In genomic region chr5:132961887-132962286, GRCh38 we compare ENCODE assay signal across 8 cellular contexts. TPM values are rescaled to one million over a fixed set of nuclear protein-coding genes. Genes with fewer than 3 reads are reported as not detected.
DNase-seq lines count a peak whose midpoint lies in the region; ATAC-seq and TF ChIP-seq lines count a peak whose summit lies in the region.

No MANE protein-coding gene starts in this region.

- H3K27me3 ChIP-seq in Karpas-422 (ENCODE audit: low read length) (no peaks in the 10 kb centered on the region), mononuclear cell (ENCODE audit: insufficient read depth, low read length) (no peaks in the 10 kb centered on the region)

- H3K4me2 ChIP-seq in Karpas-422 (ENCODE audit: low read depth, low read length, poor library complexity, severe bottlenecking): peak overlapping the region; percentile 69

- H3K79me2 ChIP-seq in Karpas-422 (ENCODE audit: low read length): peaks cover 63% of the 10 kb centered on the region

- H3K9me3 ChIP-seq in Karpas-422 (ENCODE audit: low read length): no peaks in the 10 kb centered on the region
- H3K9me3 ChIP-seq in mononuclear cell (ENCODE audit: low read depth, low read length): no peaks in the 10 kb centered on the region

- no peaks in the 10 kb centered on the region for H3K9me3 Mint-ChIP-seq in CD14-positive monocyte
- H3K9me3 Mint-ChIP-seq in central memory CD8-positive, alpha-beta T cell: no peaks in the 10 kb centered on the region

- H3K4me3 ChIP-seq in Karpas-422 (ENCODE audit: low read length) (peak overlapping the region; percentile 75), mononuclear cell (ENCODE audit: low read length) (peak overlapping the region; percentile 69)

- peak overlapping the region; percentile 90 to 97 for H3K4me3 Mint-ChIP-seq in CD14-positive monocyte
- peak overlapping the region; percentile 92 for H3K4me3 Mint-ChIP-seq in central memory CD8-positive, alpha-beta T cell

- ATAC-seq in central memory CD8-positive, alpha-beta T cell (replicated peaks; ENCODE audit: extremely low read depth, poor library complexity, severe bottlenecking): no peak
- ATAC-seq in GM18520 (IDR thresholded peaks at IDR 0.05; ENCODE audit: unreplicated experiment) (no peak), GM18861 (IDR thresholded peaks at IDR 0.05; ENCODE audit: unreplicated experiment) (no peak)

- peaks cover 32% of the 10 kb centered on the region for H3K4me1 Mint-ChIP-seq in CD14-positive monocyte
- peaks cover 31% of the 10 kb centered on the region for H3K4me1 Mint-ChIP-seq in central memory CD8-positive, alpha-beta T cell

- H3K9ac ChIP-seq in Karpas-422 (ENCODE audit: low read length): peak overlapping the region; percentile 89

- DNase-seq in CD14-positive monocyte (ENCODE audit: low spot score): no peak
- peak; percentile 42 for DNase-seq in Karpas-422
- no peak for DNase-seq in central memory CD8-positive, alpha-beta T cell (ENCODE audit: low spot score in 2 of 2)
- DNase-seq in NCI-H146 treated with DMSO at 0.1 percent for 48 hours (lab: John Stamatoyannopoulos, UW; ENCODE audit: unreplicated experiment): no peak
- DNase-seq in putamen (ENCODE audit: low spot score): no peak

- peaks cover 6% of the 10 kb centered on the region; the same call in 1 of the 2 replicates for H3K36me3 ChIP-seq in Karpas-422 (ENCODE audit: insufficient read depth, low read length)

- H3K4me1 ChIP-seq in Karpas-422 (ENCODE audit: low read length) (peaks cover 26% of the 10 kb centered on the region), mononuclear cell (ENCODE audit: insufficient read depth, low read length) (peaks cover 24% of the 10 kb centered on the region)

- no peak overlapping the region for H2AFZ ChIP-seq in Karpas-422 (ENCODE audit: low read length)

- no peaks in the 10 kb centered on the region for H3K9me2 ChIP-seq in Karpas-422 (replicated peaks; ENCODE audit: insufficient read depth, low read length)

- H4K20me1 ChIP-seq in Karpas-422 (ENCODE audit: insufficient read depth, low read depth, low read length): no peaks in the 10 kb centered on the region

- H3K27ac Mint-ChIP-seq in CD14-positive monocyte: peak overlapping the region; percentile 94 to 99 (median 97)
- H3K27ac Mint-ChIP-seq in central memory CD8-positive, alpha-beta T cell (ENCODE audit: low read depth): peak overlapping the region; percentile 95

- TF ChIP-seq CTCF in CD14-positive monocyte (IDR thresholded peaks at IDR 0.05): no peak

- H3K27me3 Mint-ChIP-seq in CD14-positive monocyte (ENCODE audit: low read depth in 3 of 3): no peaks in the 10 kb centered on the region
- no peaks in the 10 kb centered on the region for H3K27me3 Mint-ChIP-seq in central memory CD8-positive, alpha-beta T cell

- H3K36me3 Mint-ChIP-seq in CD14-positive monocyte: peaks cover 3 to 18% of the 10 kb centered on the region in 2 donors
- H3K36me3 Mint-ChIP-seq in central memory CD8-positive, alpha-beta T cell (ENCODE audit: insufficient read depth): peaks cover 24% of the 10 kb centered on the region

- intact Hi-C loops in CD14-positive monocyte (cut with micrococcal nuclease): loop anchor here (2.0 to 10.0 kb wide), 3 partner anchors 47 to 65 kb away; partner anchors contain the start of gene ZCCHC10 (in 2 of the 2)

- peak overlapping the region; percentile 76 for H3K27ac ChIP-seq in Karpas-422 (ENCODE audit: low read length)

RNA-seq across cellular contexts. Expression of gene AFF4, which starts 1.5 kb away (rescaled TPM):
- polyA plus RNA-seq in CD14-positive monocyte: 10 to 100 TPM in 1 of 2 donors, 1 to 10 TPM in 1; 9.7 to 17.6 TPM
- 20.1 and 34.0 TPM in 2 replicates for total RNA-seq in Karpas-422 (2014; rRNA removed; shearing (Covaris generic); ENCODE audit: low replicate concordance)
- total RNA-seq in mononuclear cell: 83.2 TPM
